In genomic region chr10:22619111-22619510, GRCh38 we compare ENCODE assay signal across 14 cellular contexts.
DNase-seq lines count a peak whose midpoint lies in the region; ATAC-seq and TF ChIP-seq lines count a peak whose summit lies in the region.
"Had no signal": no experiment of that assay in that cellular context is flagged by ENCODE, and none has a peak within 500 bp of the region (broad histone marks: within the 10 kb centered on the region; RNA-seq: fewer than 3 reads in every experiment).

No MANE protein-coding gene starts in this region.

- peaks cover 95% of the 10 kb centered on the region for H3K4me1 Mint-ChIP-seq in activated naive CD8-positive, alpha-beta T cell (ENCODE audit: low read depth)
- H3K4me1 Mint-ChIP-seq in activated naive CD8-positive, alpha-beta T cell treated with anti-CD3 and anti-CD28 coated beads for 36 hours = peaks cover 94% of the 10 kb centered on the region

- peak overlapping the region; percentile 94 for H3K27ac ChIP-seq in RWPE1
- H3K27ac ChIP-seq: HL-60 had no signal

- CTCF ChIA-PET in RWPE1 (lab: Yijun Ruan, JAX) = no interaction called here

- H3K4me3 Mint-ChIP-seq in activated naive CD8-positive, alpha-beta T cell = no peak overlapping the region
- no peak overlapping the region for H3K4me3 Mint-ChIP-seq in activated naive CD8-positive, alpha-beta T cell treated with anti-CD3 and anti-CD28 coated beads for 36 hours

- no peaks in the 10 kb centered on the region for H3K9me3 Mint-ChIP-seq in activated naive CD8-positive, alpha-beta T cell (ENCODE audit: low read depth)
- no peaks in the 10 kb centered on the region for H3K9me3 Mint-ChIP-seq in activated naive CD8-positive, alpha-beta T cell treated with anti-CD3 and anti-CD28 coated beads for 36 hours
- H3K9me3 Mint-ChIP-seq: CD4-positive, alpha-beta memory T cell had no signal

- ATAC-seq in GM21529 (IDR thresholded peaks at IDR 0.05; ENCODE audit: unreplicated experiment) (no peak), HG03439 (IDR thresholded peaks at IDR 0.05; ENCODE audit: unreplicated experiment) (no peak), HG02678 (IDR thresholded peaks at IDR 0.05; ENCODE audit: unreplicated experiment) (no peak)

- H3K27me3 Mint-ChIP-seq in activated naive CD8-positive, alpha-beta T cell = no peaks in the 10 kb centered on the region
- H3K27me3 Mint-ChIP-seq in activated naive CD8-positive, alpha-beta T cell treated with anti-CD3 and anti-CD28 coated beads for 36 hours = no peaks in the 10 kb centered on the region
- H3K27me3 Mint-ChIP-seq: CD4-positive, alpha-beta memory T cell had no signal

- peaks cover 2% of the 10 kb centered on the region for H3K36me3 Mint-ChIP-seq in activated naive CD8-positive, alpha-beta T cell
- H3K36me3 Mint-ChIP-seq in activated naive CD8-positive, alpha-beta T cell treated with anti-CD3 and anti-CD28 coated beads for 36 hours = peaks cover 37% of the 10 kb centered on the region

- H3K27ac Mint-ChIP-seq in activated naive CD8-positive, alpha-beta T cell = peak overlapping the region; percentile 64
- no peak overlapping the region for H3K27ac Mint-ChIP-seq in activated naive CD8-positive, alpha-beta T cell treated with anti-CD3 and anti-CD28 coated beads for 36 hours

- DNase-seq in activated naive CD8-positive, alpha-beta T cell treated with anti-CD3 and anti-CD28 coated beads for 36 hours = no peak
- no peak for DNase-seq in RWPE1 (ENCODE audit: low spot score)
- peak; percentile 22 for DNase-seq in dedifferentiated amniotic fluid mesenchymal stem cell (ENCODE audit: extremely low spot score)
- peak; percentile 69 for DNase-seq in renal cortical epithelial cell (ENCODE audit: low read depth)
- DNase-seq: CD4-positive, alpha-beta memory T cell; cerebellar nuclear complex; hippocampal formation; KG1; NCI-H446 had no signal

- no peak for TF ChIP-seq CTCF in RWPE1 (conservative IDR thresholded peaks at IDR 0.05; ENCODE audit: low read depth)

- POLR2A ChIA-PET in RWPE1 (lab: Yijun Ruan, JAX; ENCODE audit: low non-redundant PET) = no interaction called here

Comparison
In these comparisons a context has a peak if more than half of its experiments do, and no peak if none do; other contexts are left out.
1. DNase-seq: peak in dedifferentiated amniotic fluid mesenchymal stem cell (single experiment) and renal cortical epithelial cell (single experiment); none in activated naive CD8-positive, alpha-beta T cell treated with anti-CD3 and anti-CD28 coated beads for 36 hours (single experiment) and RWPE1 (single experiment).